28 cellular contexts compared by ENCODE assay signal in genomic region chr2:53535234-53535867, GRCh38.
"Had no signal": no experiment of that assay in that cellular context is flagged by ENCODE, and none has a peak within 500 bp of the region (broad histone marks: within the 10 kb centered on the region; RNA-seq: fewer than 3 reads in every experiment).

No MANE protein-coding gene starts in this region.

- ATAC-seq: activated CD8-positive, alpha-beta memory T cell treated with anti-CD3 and anti-CD28 coated beads, Interleukin-2, amount 10 ng/mL, durations not matched to agents 7 days and 5 days; activated CD8-positive, alpha-beta T cell treated with anti-CD3 and anti-CD28 coated beads, Interleukin-2, amount 10 ng/mL, durations not matched to agents 7 days and 5 days; activated naive CD8-positive, alpha-beta T cell treated with anti-CD3 and anti-CD28 coated beads, Interleukin-2, amount 50 U/mL, for 24 hours; left lung; lower lobe of right lung; mucosa of descending colon; pancreas; right cardiac atrium; T-cell had no signal

- FAIRE-seq: colon, endometrium had no signal

- H3K4me1 ChIP-seq: breast epithelium, esophagus squamous epithelium, left lung, lower lobe of right lung, pancreas, uterus had no signal

- DNase-seq: activated B cell treated with CpG ODN at 0.5 μM for 24 hours; activated CD4-positive, alpha-beta T cell treated with anti-CD3 and anti-CD28 coated beads, Interleukin-2, amount 50 U/mL, for 1 hour; activated CD8-positive, alpha-beta memory T cell treated with anti-CD3 and anti-CD28 coated beads, Interleukin-2, amount 10 ng/mL, durations not matched to agents 7 days and 5 days; activated CD8-positive, alpha-beta T cell treated with anti-CD3 and anti-CD28 coated beads, Interleukin-2, amount 10 ng/mL, durations not matched to agents 7 days and 5 days; activated naive CD8-positive, alpha-beta T cell treated with anti-CD3 and anti-CD28 coated beads, Interleukin-2, amount 50 U/mL, for 24 hours; activated T-cell treated with anti-CD3 and anti-CD28 coated beads, Interleukin-2, amount 50 U/mL, for 48 hours; amygdala; dermis blood vessel endothelial cell; effector CD8-positive, alpha-beta T cell; esophagus squamous epithelium; foreskin melanocyte; kidney glomerular epithelial cell; left lung; lower lobe of right lung; mesendoderm; mucosa of descending colon; nephron progenitor cell; pancreas; right cardiac atrium; stimulated activated CD4-positive, alpha-beta T cell treated with anti-CD3 and anti-CD28 coated beads, Interleukin-15, amount 100 ng/mL, for 24 hours; stimulated activated CD4-positive, alpha-beta T cell treated with anti-CD3 and anti-CD28 coated beads, Interleukin-2, amount 100 ng/mL, for 24 hours; stimulated activated naive CD4-positive, alpha-beta T cell; T-cell; uterus had no signal

- H3K36me3 ChIP-seq: breast epithelium, esophagus squamous epithelium, left lung, lower lobe of right lung, pancreas, uterus had no signal

- H3K9me3 ChIP-seq: esophagus squamous epithelium, lower lobe of right lung, mucosa of descending colon, pancreas, uterus had no signal

- H3K4me3 ChIP-seq: breast epithelium, esophagus squamous epithelium, left lung, lower lobe of right lung, mucosa of descending colon, pancreas, uterus had no signal

- H3K27ac ChIP-seq: breast epithelium, epithelial cell of prostate, esophagus squamous epithelium, left lung, lower lobe of right lung, pancreas, uterus had no signal

- H3K27me3 ChIP-seq: breast epithelium, esophagus squamous epithelium, left lung, pancreas, uterus had no signal
